In the genomic region with DNA sequence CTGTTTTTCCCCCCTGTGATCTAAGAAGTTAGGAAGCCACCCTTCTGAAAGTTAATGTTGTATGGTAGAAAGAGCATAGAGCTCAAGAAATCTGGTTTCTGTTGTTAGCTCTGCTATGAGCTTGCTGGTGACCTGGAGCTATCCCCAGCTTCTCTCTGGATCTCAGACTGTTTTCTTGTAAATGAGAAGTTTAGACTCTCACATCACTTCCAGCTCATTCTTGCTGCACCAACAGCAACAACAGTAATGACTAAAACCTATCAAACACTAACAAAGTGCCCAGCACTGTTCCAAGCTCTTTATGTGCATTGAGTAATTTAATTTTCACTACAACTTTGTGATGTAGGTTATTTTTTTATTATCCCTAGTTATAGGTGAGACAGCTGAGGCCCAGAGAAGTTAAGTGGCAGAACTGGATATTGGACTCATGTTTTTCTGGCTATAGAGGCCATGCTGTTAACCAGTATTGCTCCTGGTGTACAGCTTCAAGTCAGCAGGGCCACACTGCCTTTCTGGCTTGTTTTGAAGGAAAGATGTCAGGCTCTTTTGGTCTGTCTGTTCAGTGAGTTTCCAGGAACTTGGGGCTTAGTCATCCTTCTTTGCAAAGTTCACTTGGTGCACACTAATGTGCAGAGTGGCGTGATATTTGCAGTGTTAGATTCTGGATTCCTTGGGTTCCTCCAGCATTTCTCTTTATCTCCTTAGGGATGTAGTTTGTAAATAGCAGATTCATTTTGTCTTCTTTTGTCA, we compare ENCODE assay signal across 14 cellular contexts. TPM values are rescaled to one million over a fixed set of nuclear protein-coding genes. Genes with fewer than 3 reads are reported as not detected.
DNase-seq lines count a peak whose midpoint lies in the region; TF ChIP-seq lines count a peak whose summit lies in the region.
"Had no signal": no experiment of that assay in that cellular context is flagged by ENCODE, and none has a peak within 500 bp of the region (broad histone marks: within the 10 kb centered on the region; RNA-seq: fewer than 3 reads in every experiment).

No MANE protein-coding gene starts in this region.

- no peak overlapping the region for H3K4me2 ChIP-seq in Loucy (ENCODE audit: low read depth, low read length, poor library complexity, severe bottlenecking)
- H3K4me2 ChIP-seq: GM23338 had no signal

- H3F3A ChIP-seq in Loucy (ENCODE audit: low read depth), result no peaks in the 10 kb centered on the region

- H3K4me1 ChIP-seq in Loucy (ENCODE audit: insufficient read depth, low read length, poor library complexity, severe bottlenecking) (peaks cover 2% of the 10 kb centered on the region), prostate gland (replicated peaks) (no peaks in the 10 kb centered on the region)
- no peaks in the 10 kb centered on the region for H3K4me1 ChIP-seq in effector memory CD4-positive, alpha-beta T cell (ENCODE audit: control insufficient read depth, insufficient read depth, low read length, poor library complexity, severe bottlenecking)

- no peaks in the 10 kb centered on the region for H4K20me1 ChIP-seq in Loucy (ENCODE audit: insufficient read depth, low read length, poor library complexity, severe bottlenecking)

- TF ChIP-seq POLR2A in prostate gland (IDR thresholded peaks at IDR 0.05), result no peak

- intact Hi-C loops in prostate gland (cut with DNase I), result no loop called here

- H2AFZ ChIP-seq in Loucy (ENCODE audit: low read length), result 0 out of 2 replicates have a peak overlapping the region, but pooled peaks have one; percentile 5
- H2AFZ ChIP-seq: GM23338 had no signal

- H3K79me2 ChIP-seq in Loucy (ENCODE audit: insufficient read depth, low read length), result no peaks in the 10 kb centered on the region

- TF ChIP-seq CTCF in Loucy (conservative IDR thresholded peaks at IDR 0.05; ENCODE audit: low read length) (no peak), prostate gland (IDR thresholded peaks at IDR 0.05) (no peak)

- DNase-seq in EH (ENCODE audit: low read depth) (peak; percentile 3), amniotic epithelial cell (ENCODE audit: low read depth) (peak; percentile 48), kidney glomerular epithelial cell (lab: John Stamatoyannopoulos, UW) (peak; percentile 2), DMS153 treated with DMSO at 0.1 percent for 48 hours (lab: John Stamatoyannopoulos, UW; ENCODE audit: unreplicated experiment) (no peak), prostate gland (ENCODE audit: low spot score) (no peak)
- no peak for DNase-seq in effector memory CD4-positive, alpha-beta T cell
- DNase-seq: cerebellar nuclear complex, kidney, NCI-H82, occipital lobe, T-cell had no signal

- H3K4me3 ChIP-seq in Loucy (ENCODE audit: low read length, poor library complexity, severe bottlenecking), result no peak overlapping the region
- H3K4me3 ChIP-seq in effector memory CD4-positive, alpha-beta T cell (ENCODE audit: insufficient read depth, low read depth, low read length, poor library complexity, severe bottlenecking), result no peak overlapping the region
- no peak overlapping the region for H3K4me3 ChIP-seq in prostate gland
- H3K4me3 ChIP-seq: GM23338 had no signal

- H3K36me3 ChIP-seq in Loucy (ENCODE audit: insufficient read depth, low read length) (no peaks in the 10 kb centered on the region), prostate gland (no peaks in the 10 kb centered on the region)
- H3K36me3 ChIP-seq in effector memory CD4-positive, alpha-beta T cell (ENCODE audit: control insufficient read depth, insufficient read depth, low read length), result no peaks in the 10 kb centered on the region

- H3K27ac ChIP-seq in effector memory CD4-positive, alpha-beta T cell (ENCODE audit: insufficient read depth, low read length, poor library complexity, severe bottlenecking), result no peak overlapping the region
- no peak overlapping the region for H3K27ac ChIP-seq in prostate gland
- H3K27ac ChIP-seq: C4-2B had no signal

- 100% methylated on average over 1 of the region's 1 CpG for WGBS in prostate gland

- H3K9me3 ChIP-seq in Loucy (ENCODE audit: insufficient read depth, low read depth, low read length) (no peaks in the 10 kb centered on the region), prostate gland (no peaks in the 10 kb centered on the region)
- H3K9me3 ChIP-seq in effector memory CD4-positive, alpha-beta T cell (ENCODE audit: control insufficient read depth, low read length), result no peaks in the 10 kb centered on the region

- no peaks in the 10 kb centered on the region for H3K27me3 ChIP-seq in Loucy (ENCODE audit: insufficient read depth, low read length, poor library complexity, severe bottlenecking)
- no peaks in the 10 kb centered on the region for H3K27me3 ChIP-seq in effector memory CD4-positive, alpha-beta T cell (replicated peaks; ENCODE audit: control insufficient read depth, insufficient read depth, low read length, poor library complexity, severe bottlenecking)
- H3K27me3 ChIP-seq in prostate gland (replicated peaks; ENCODE audit: insufficient read depth), result no peaks in the 10 kb centered on the region

- no peaks in the 10 kb centered on the region for H3K9me2 ChIP-seq in Loucy (replicated peaks; ENCODE audit: low read depth, low read length)

- no peak overlapping the region for H3K9ac ChIP-seq in Loucy (ENCODE audit: low read depth, low read length, poor library complexity, severe bottlenecking)

RNA-seq across cellular contexts. Expression of a gene that starts 27.8 kb away (rescaled TPM):
- 100 to 1,000 TPM in 1 of 2 donors, 10 to 100 TPM in 1; 45.5 to 445 TPM for total RNA-seq in prostate gland

Comparison
In these comparisons a context has a peak if more than half of its experiments do, and no peak if none do; other contexts are left out.
1. DNase-seq: peak in EH (single experiment), amniotic epithelial cell (single experiment) and kidney glomerular epithelial cell (single experiment); none in effector memory CD4-positive, alpha-beta T cell (0 of 3), DMS153 treated with DMSO at 0.1 percent for 48 hours (single experiment) and prostate gland (single experiment).